ENCODE assay signal across 8 cellular contexts in genomic region chr3:137105277-137105977, GRCh38.
DNase-seq lines count a peak whose midpoint lies in the region; ATAC-seq and TF ChIP-seq lines count a peak whose summit lies in the region.

No MANE protein-coding gene starts in this region.

- H3K4me1 Mint-ChIP-seq in naive thymus-derived CD8-positive, alpha-beta T cell: peaks cover 0 to 2% (median 0%) of the 10 kb centered on the region in 4 donors

- DNase-seq in DMS114 treated with DMSO at 0.1 percent for 48 hours (lab: John Stamatoyannopoulos, UW; ENCODE audit: unreplicated experiment) (peak; percentile 63), NCI-H1417 treated with DMSO at 0.1 percent for 48 hours (lab: John Stamatoyannopoulos, UW) (peak; percentile 12), fibroblast of gingiva (ENCODE audit: low read depth) (peak; percentile 40)
- peak in 5 of 10 donors; percentile 4 to 52 (median 46) for DNase-seq in naive thymus-derived CD8-positive, alpha-beta T cell
- no peak for DNase-seq in activated T-cell treated with anti-CD3 and anti-CD28 coated beads, Interleukin-2, amount 50 U/mL, for 48 hours

- POLR2A ChIA-PET in naive thymus-derived CD8-positive, alpha-beta T cell (lab: Charles Lee): no interaction called here

- no peak overlapping the region for H3K27ac Mint-ChIP-seq in naive thymus-derived CD8-positive, alpha-beta T cell

- H3K4me3 Mint-ChIP-seq in naive thymus-derived CD8-positive, alpha-beta T cell: no peak overlapping the region

- H3K36me3 Mint-ChIP-seq in naive thymus-derived CD8-positive, alpha-beta T cell: no peaks in the 10 kb centered on the region

- no peaks in the 10 kb centered on the region for H3K9me3 Mint-ChIP-seq in naive thymus-derived CD8-positive, alpha-beta T cell

- ATAC-seq in GM21526 (IDR thresholded peaks at IDR 0.05; ENCODE audit: low FRiP score, unreplicated experiment) (peak; percentile 75), SK-N-SH treated with all-trans-retinoic acid at 6 μM for 48 hours (peak; percentile 93), GM19463 (IDR thresholded peaks at IDR 0.05; ENCODE audit: unreplicated experiment) (no peak)
- peak; percentile 44 to 53 for ATAC-seq in naive thymus-derived CD8-positive, alpha-beta T cell

- peaks cover 11 to 27% (median 15%) of the 10 kb centered on the region in 5 donors for H3K27me3 Mint-ChIP-seq in naive thymus-derived CD8-positive, alpha-beta T cell

TF ChIP-seq in SK-N-SH treated with all-trans-retinoic acid at 6 μM for 48 hours, 23 proteins besides CTCF, POLR2A, EP300 and RAD21:
- TF ChIP-seq GLIS3 (CRISPR knock-in tag; IDR thresholded peaks at IDR 0.05) (no peak), ZFP3 (CRISPR knock-in tag; IDR thresholded peaks at IDR 0.05) (no peak), ZNF565 (CRISPR knock-in tag; conservative IDR thresholded peaks at IDR 0.05; ENCODE audit: low read depth) (no peak), TSHZ2 (CRISPR knock-in tag; IDR thresholded peaks at IDR 0.05) (no peak), SNAI2 (CRISPR knock-in tag; IDR thresholded peaks at IDR 0.05) (no peak), ZNF70 (CRISPR knock-in tag; IDR thresholded peaks at IDR 0.05) (peak; percentile 71; the same call in 1 of the 2 replicates), CSRNP3 (CRISPR knock-in tag; IDR thresholded peaks at IDR 0.05) (no peak)
TF ChIP-seq in SK-N-SH treated with all-trans-retinoic acid at 6 μM for 48 hours: peak in this region for 1.

Comparison
In these comparisons a context has a peak if more than half of its experiments do, and no peak if none do; other contexts are left out.
1. DNase-seq: peak in DMS114 treated with DMSO at 0.1 percent for 48 hours (single experiment), NCI-H1417 treated with DMSO at 0.1 percent for 48 hours (single experiment) and fibroblast of gingiva (single experiment); none in activated T-cell treated with anti-CD3 and anti-CD28 coated beads, Interleukin-2, amount 50 U/mL, for 48 hours (0 of 2).